ENCODE assay signal across 14 cellular contexts in genomic region chr14:24943024-24943423, GRCh38.
DNase-seq lines count a peak whose midpoint lies in the region; ATAC-seq and TF ChIP-seq lines count a peak whose summit lies in the region.
"Had no signal": no experiment of that assay in that cellular context is flagged by ENCODE, and none has a peak within 500 bp of the region (broad histone marks: within the 10 kb centered on the region; RNA-seq: fewer than 3 reads in every experiment).

No MANE protein-coding gene starts in this region.

- intact Hi-C loops in activated T-helper 1 cell treated with anti-CD3 and anti-CD28 coated beads, Interleukin-12 subunit alpha, Interleukin-12 subunit beta, Interleukin-2, Interleukin-4 antibody, amounts not matched to agents 30 ng/mL and 10 ng/mL and 1 ng/mL, durations not matched to agents 14 hours and 24 hours and 36 hours (cut with micrococcal nuclease), result no loop called here
- intact Hi-C loops in activated CD4-positive, alpha-beta memory T cell treated with anti-CD3 and anti-CD28 coated beads for 36 hours (cut with micrococcal nuclease), result no loop called here

- H3K27ac ChIP-seq in VCaP, result peak overlapping the region; percentile 84
- H3K27ac ChIP-seq: BLaER1, left lung had no signal

- POLR2A ChIA-PET in activated CD4-positive, alpha-beta memory T cell treated with anti-CD3 and anti-CD28 coated beads for 36 hours (lab: Charles Lee), result no interaction called here

- H3K27ac Mint-ChIP-seq in HFFc6, result peak overlapping the region; percentile 5; the same call in 1 of the 2 replicates
- H3K27ac Mint-ChIP-seq in activated T-helper 1 cell treated with anti-CD3 and anti-CD28 coated beads, Interleukin-12 subunit alpha, Interleukin-12 subunit beta, Interleukin-2, Interleukin-4 antibody, amounts not matched to agents 30 ng/mL and 10 ng/mL and 1 ng/mL, durations not matched to agents 14 hours and 24 hours and 36 hours, result no peak overlapping the region
- no peak overlapping the region for H3K27ac Mint-ChIP-seq in activated CD4-positive, alpha-beta memory T cell treated with anti-CD3 and anti-CD28 coated beads for 36 hours
- H3K27ac Mint-ChIP-seq: activated CD4-positive, alpha-beta memory T cell treated with anti-CD3 and anti-CD28 coated beads, Interleukin-2, amount 10 ng/mL, durations not matched to agents 7 days and 5 days had no signal

- H3K4me3 ChIP-seq in AG10803 (ENCODE audit: low read length), result peak overlapping the region; percentile 2; the same call in 1 of the 2 replicates
- H3K4me3 ChIP-seq: BLaER1, left lung had no signal

- ATAC-seq in HG02884 (IDR thresholded peaks at IDR 0.05; ENCODE audit: unreplicated experiment), result no peak
- ATAC-seq: left lung had no signal

- no peaks in the 10 kb centered on the region for H3K9me3 Mint-ChIP-seq in HFFc6
- no peaks in the 10 kb centered on the region for H3K9me3 Mint-ChIP-seq in activated T-helper 1 cell treated with anti-CD3 and anti-CD28 coated beads, Interleukin-12 subunit alpha, Interleukin-12 subunit beta, Interleukin-2, Interleukin-4 antibody, amounts not matched to agents 30 ng/mL and 10 ng/mL and 1 ng/mL, durations not matched to agents 14 hours and 24 hours and 36 hours
- H3K9me3 Mint-ChIP-seq in activated CD4-positive, alpha-beta memory T cell treated with anti-CD3 and anti-CD28 coated beads for 36 hours, result no peaks in the 10 kb centered on the region
- H3K9me3 Mint-ChIP-seq: activated CD4-positive, alpha-beta memory T cell treated with anti-CD3 and anti-CD28 coated beads, Interleukin-2, amount 10 ng/mL, durations not matched to agents 7 days and 5 days had no signal

- DNase-seq in AG10803 (ENCODE audit: low read depth) (peak; percentile 89), HFFc6 (no peak), iris pigment epithelial cell (ENCODE audit: low read depth) (peak; percentile 14)
- no peak for DNase-seq in activated T-helper 1 cell treated with anti-CD3 and anti-CD28 coated beads, Interleukin-12 subunit alpha, Interleukin-12 subunit beta, Interleukin-2, Interleukin-4 antibody, amounts not matched to agents 30 ng/mL and 10 ng/mL and 1 ng/mL, durations not matched to agents 14 hours and 24 hours and 36 hours (ENCODE audit: low spot score)
- no peak for DNase-seq in activated CD4-positive, alpha-beta memory T cell treated with anti-CD3 and anti-CD28 coated beads for 36 hours
- DNase-seq in activated CD8-positive, alpha-beta memory T cell treated with anti-CD3 and anti-CD28 coated beads, Interleukin-2, amount 50 U/mL, for 48 hours, result no peak
- DNase-seq: activated CD4-positive, alpha-beta memory T cell treated with anti-CD3 and anti-CD28 coated beads, Interleukin-2, amount 10 ng/mL, durations not matched to agents 7 days and 5 days; activated naive CD4-positive, alpha-beta T cell treated with anti-CD3 and anti-CD28 coated beads, Interleukin-2, amount 50 U/mL, for 16 hours; left lung; NCI-H1436 treated with DMSO at 0.1 percent for 48 hours; T-helper 2 cell had no signal

- H3K4me1 Mint-ChIP-seq in HFFc6 (ENCODE audit: low read depth), result peaks cover 45% of the 10 kb centered on the region
- H3K4me1 Mint-ChIP-seq in activated T-helper 1 cell treated with anti-CD3 and anti-CD28 coated beads, Interleukin-12 subunit alpha, Interleukin-12 subunit beta, Interleukin-2, Interleukin-4 antibody, amounts not matched to agents 30 ng/mL and 10 ng/mL and 1 ng/mL, durations not matched to agents 14 hours and 24 hours and 36 hours (ENCODE audit: low read depth), result no peaks in the 10 kb centered on the region
- no peaks in the 10 kb centered on the region for H3K4me1 Mint-ChIP-seq in activated CD4-positive, alpha-beta memory T cell treated with anti-CD3 and anti-CD28 coated beads for 36 hours (ENCODE audit: low read depth)
- H3K4me1 Mint-ChIP-seq: activated CD4-positive, alpha-beta memory T cell treated with anti-CD3 and anti-CD28 coated beads, Interleukin-2, amount 10 ng/mL, durations not matched to agents 7 days and 5 days had no signal

- H3K4me3 Mint-ChIP-seq in HFFc6, result peak overlapping the region; percentile 27; the same call in 1 of the 2 replicates
- no peak overlapping the region for H3K4me3 Mint-ChIP-seq in activated T-helper 1 cell treated with anti-CD3 and anti-CD28 coated beads, Interleukin-12 subunit alpha, Interleukin-12 subunit beta, Interleukin-2, Interleukin-4 antibody, amounts not matched to agents 30 ng/mL and 10 ng/mL and 1 ng/mL, durations not matched to agents 14 hours and 24 hours and 36 hours
- no peak overlapping the region for H3K4me3 Mint-ChIP-seq in activated CD4-positive, alpha-beta memory T cell treated with anti-CD3 and anti-CD28 coated beads for 36 hours
- H3K4me3 Mint-ChIP-seq: activated CD4-positive, alpha-beta memory T cell treated with anti-CD3 and anti-CD28 coated beads, Interleukin-2, amount 10 ng/mL, durations not matched to agents 7 days and 5 days had no signal

- CTCF ChIA-PET in activated CD4-positive, alpha-beta memory T cell treated with anti-CD3 and anti-CD28 coated beads for 36 hours (lab: Charles Lee), result no interaction called here

- no peaks in the 10 kb centered on the region for H3K36me3 Mint-ChIP-seq in HFFc6 (ENCODE audit: low read depth)
- no peaks in the 10 kb centered on the region for H3K36me3 Mint-ChIP-seq in activated T-helper 1 cell treated with anti-CD3 and anti-CD28 coated beads, Interleukin-12 subunit alpha, Interleukin-12 subunit beta, Interleukin-2, Interleukin-4 antibody, amounts not matched to agents 30 ng/mL and 10 ng/mL and 1 ng/mL, durations not matched to agents 14 hours and 24 hours and 36 hours (ENCODE audit: low read depth)
- no peaks in the 10 kb centered on the region for H3K36me3 Mint-ChIP-seq in activated CD4-positive, alpha-beta memory T cell treated with anti-CD3 and anti-CD28 coated beads for 36 hours

- no peaks in the 10 kb centered on the region for H3K27me3 Mint-ChIP-seq in HFFc6 (ENCODE audit: insufficient read depth)
- H3K27me3 Mint-ChIP-seq in activated T-helper 1 cell treated with anti-CD3 and anti-CD28 coated beads, Interleukin-12 subunit alpha, Interleukin-12 subunit beta, Interleukin-2, Interleukin-4 antibody, amounts not matched to agents 30 ng/mL and 10 ng/mL and 1 ng/mL, durations not matched to agents 14 hours and 24 hours and 36 hours (ENCODE audit: insufficient read depth), result peaks cover 4% of the 10 kb centered on the region
- H3K27me3 Mint-ChIP-seq in activated CD4-positive, alpha-beta memory T cell treated with anti-CD3 and anti-CD28 coated beads for 36 hours, result peaks cover 1% of the 10 kb centered on the region

- TF ChIP-seq CTCF in AG10803 (conservative IDR thresholded peaks at IDR 0.05; ENCODE audit: low read length), result no peak
- no peak for TF ChIP-seq CTCF in HFFc6 (IDR thresholded peaks at IDR 0.05)
- no peak for TF ChIP-seq CTCF in VCaP (conservative IDR thresholded peaks at IDR 0.05)

Comparison
In these comparisons a context has a peak if more than half of its experiments do, and no peak if none do; other contexts are left out.
1. DNase-seq: peak in AG10803 (single experiment) and iris pigment epithelial cell (single experiment); none in HFFc6 (single experiment), activated T-helper 1 cell treated with anti-CD3 and anti-CD28 coated beads, Interleukin-12 subunit alpha, Interleukin-12 subunit beta, Interleukin-2, Interleukin-4 antibody, amounts not matched to agents 30 ng/mL and 10 ng/mL and 1 ng/mL, durations not matched to agents 14 hours and 24 hours and 36 hours (single experiment), activated CD4-positive, alpha-beta memory T cell treated with anti-CD3 and anti-CD28 coated beads for 36 hours (single experiment) and activated CD8-positive, alpha-beta memory T cell treated with anti-CD3 and anti-CD28 coated beads, Interleukin-2, amount 50 U/mL, for 48 hours (single experiment).